ENCODE assay signal across 8 cellular contexts in genomic region chr1:55239548-55239947, GRCh38.
"Had no signal": no experiment of that assay in that cellular context is flagged by ENCODE, and none has a peak within 500 bp of the region (broad histone marks: within the 10 kb centered on the region; RNA-seq: fewer than 3 reads in every experiment).

No MANE protein-coding gene starts in this region.

- H3K9ac ChIP-seq: KMS-11 had no signal

- H3K4me2 ChIP-seq: KMS-11 had no signal

- FAIRE-seq: HepG2, HTR-8/SVneo had no signal

- H3K27ac Mint-ChIP-seq: IgD-negative memory B cell had no signal

- H3K4me3 Mint-ChIP-seq: IgD-negative memory B cell had no signal

- H3K27me3 Mint-ChIP-seq: IgD-negative memory B cell had no signal

- H3K9me3 Mint-ChIP-seq: IgD-negative memory B cell had no signal

- DNase-seq: IMR-90, KBM-7, KG1 had no signal

- ATAC-seq: HepG2 had no signal

- H3K27ac ChIP-seq: HL-60, KMS-11 had no signal
